ENCODE assay signal across 12 cellular contexts in genomic region chr2:164903944-164904343, GRCh38. TPM values are rescaled to one million over a fixed set of nuclear protein-coding genes. Genes with fewer than 3 reads are reported as not detected.
DNase-seq lines count a peak whose midpoint lies in the region; ATAC-seq and TF ChIP-seq lines count a peak whose summit lies in the region.
"Had no signal": no experiment of that assay in that cellular context is flagged by ENCODE, and none has a peak within 500 bp of the region (broad histone marks: within the 10 kb centered on the region; RNA-seq: fewer than 3 reads in every experiment).

No MANE protein-coding gene starts in this region.

- DNase-seq in DMS 273 (lab: John Stamatoyannopoulos, UW; ENCODE audit: unreplicated experiment) (peak; percentile 92), NCI-H1105 (lab: John Stamatoyannopoulos, UW) (peak; percentile 66), NCI-H774 (lab: John Stamatoyannopoulos, UW) (peak; percentile 71), fibroblast of the aortic adventitia (ENCODE audit: low read depth) (peak; percentile 25), midbrain (lab: John Stamatoyannopoulos, UW) (no peak), NCI-H1048 (lab: John Stamatoyannopoulos, UW) (no peak)
- DNase-seq: naive thymus-derived CD4-positive, alpha-beta T cell; NCI-H526; spleen had no signal

- no peak overlapping the region for H3K4me3 ChIP-seq in fibroblast of the aortic adventitia (ENCODE audit: low read depth, low read length)
- H3K4me3 ChIP-seq: spleen had no signal

- no peak for TF ChIP-seq CTCF in fibroblast of the aortic adventitia (IDR thresholded peaks at IDR 0.05; ENCODE audit: insufficient read depth, low read length)

- ATAC-seq in GM21619 (IDR thresholded peaks at IDR 0.05; ENCODE audit: unreplicated experiment) (no peak), HG03039 (IDR thresholded peaks at IDR 0.05; ENCODE audit: unreplicated experiment) (no peak)
- ATAC-seq: naive thymus-derived CD4-positive, alpha-beta T cell had no signal

RNA-seq across cellular contexts. Expression of gene SLC38A11, which starts 51.4 kb away (rescaled TPM):
- 0.45 TPM in 1 of 2 replicates, not detected in the other for total RNA-seq in fibroblast of the aortic adventitia (ENCODE audit: low replicate concordance)
- total RNA-seq: astrocyte had no signal

Comparison
In these comparisons a context has a peak if more than half of its experiments do, and no peak if none do; other contexts are left out.
1. DNase-seq: peak in DMS 273 (single experiment), NCI-H1105 (single experiment), NCI-H774 (single experiment) and fibroblast of the aortic adventitia (single experiment); none in midbrain (single experiment) and NCI-H1048 (single experiment).